ENCODE assay signal across 25 cellular contexts in the genomic region with DNA sequence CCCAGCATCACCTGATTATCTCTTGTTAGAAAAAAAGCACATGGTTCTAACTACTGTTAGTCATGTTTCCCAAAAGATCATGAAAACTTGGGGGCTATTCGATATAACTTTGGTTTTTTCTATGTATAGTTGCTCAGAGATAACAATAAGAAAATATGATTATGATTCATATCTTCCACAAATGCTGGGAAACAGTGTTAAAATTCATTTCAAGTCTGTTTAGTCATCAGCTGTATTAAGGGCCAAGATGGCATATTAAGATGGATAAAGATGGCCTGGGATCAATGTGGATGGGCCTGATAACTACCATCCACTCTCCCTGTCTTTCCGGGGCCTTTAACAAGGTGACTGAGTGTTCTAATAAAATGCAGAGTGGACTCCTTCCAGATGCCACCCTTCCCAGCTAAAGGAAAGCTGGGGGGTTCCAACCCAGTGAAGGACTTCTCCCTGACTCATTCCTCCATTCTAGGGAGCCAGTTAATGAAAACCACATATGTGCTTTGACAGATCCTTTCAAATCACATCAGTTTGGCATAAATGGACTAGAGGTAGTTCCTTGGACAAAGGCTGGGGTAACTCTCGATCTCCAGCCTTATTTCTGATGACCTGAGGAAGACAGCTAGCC.
"Had no signal": no experiment of that assay in that cellular context is flagged by ENCODE, and none has a peak within 500 bp of the region (broad histone marks: within the 10 kb centered on the region; RNA-seq: fewer than 3 reads in every experiment).

No MANE protein-coding gene starts in this region.

- H3K9me3 ChIP-seq: left lung, ovary, prostate gland, right atrium auricular region, transverse colon had no signal

- DNase-seq: activated CD4-positive, alpha-beta T cell treated with anti-CD3 and anti-CD28 coated beads for 1 hour; activated CD8-positive, alpha-beta memory T cell treated with anti-CD3 and anti-CD28 coated beads for 24 hours; activated CD8-positive, alpha-beta memory T cell treated with anti-CD3 and anti-CD28 coated beads, Interleukin-2, amount 50 U/mL, for 48 hours; activated effector memory CD4-positive, alpha-beta T cell treated with Interleukin-2 at 50 U/mL for 16 hours; activated naive CD4-positive, alpha-beta T cell treated with anti-CD3 and anti-CD28 coated beads for 36 hours; activated naive CD8-positive, alpha-beta T cell treated with anti-CD3 and anti-CD28 coated beads, Interleukin-2, amount 10 ng/mL, durations not matched to agents 7 days and 5 days; activated T-cell treated with anti-CD3 and anti-CD28 coated beads, Interleukin-2, amount 50 U/mL, for 48 hours; amygdala; cerebellar nuclear complex; endodermal cell; foreskin melanocyte; kidney glomerular epithelial cell; left lung; naive thymus-derived CD4-positive, alpha-beta T cell; ovary; stimulated activated CD4-positive, alpha-beta T cell treated with anti-CD3 and anti-CD28 coated beads, Interleukin-4, amount 100 ng/mL, for 4 hours; stimulated activated naive CD8-positive, alpha-beta T cell treated with anti-CD3 and anti-CD28 coated beads, Interleukin-15, amount 100 ng/mL, for 72 hours; T-cell; transverse colon; WERI-Rb-1 had no signal

- H3K27me3 ChIP-seq: ovary, right atrium auricular region had no signal

- H3K36me3 ChIP-seq: left lung, ovary, prostate gland, right atrium auricular region, transverse colon, WERI-Rb-1 had no signal

- H3K27ac ChIP-seq: coronary artery, epithelial cell of prostate, left lung, ovary, prostate gland, right atrium auricular region, transverse colon, WERI-Rb-1 had no signal

- H3K4me3 ChIP-seq: coronary artery, left lung, lung, ovary, prostate gland, right atrium auricular region, transverse colon had no signal

- ATAC-seq: left lung; naive thymus-derived CD4-positive, alpha-beta T cell; stimulated activated naive CD8-positive, alpha-beta T cell treated with anti-CD3 and anti-CD28 coated beads, Interleukin-15, amount 100 ng/mL, for 72 hours; T-cell had no signal
